Comparison of ENCODE assay signal across 10 cellular contexts in the genomic region with DNA sequence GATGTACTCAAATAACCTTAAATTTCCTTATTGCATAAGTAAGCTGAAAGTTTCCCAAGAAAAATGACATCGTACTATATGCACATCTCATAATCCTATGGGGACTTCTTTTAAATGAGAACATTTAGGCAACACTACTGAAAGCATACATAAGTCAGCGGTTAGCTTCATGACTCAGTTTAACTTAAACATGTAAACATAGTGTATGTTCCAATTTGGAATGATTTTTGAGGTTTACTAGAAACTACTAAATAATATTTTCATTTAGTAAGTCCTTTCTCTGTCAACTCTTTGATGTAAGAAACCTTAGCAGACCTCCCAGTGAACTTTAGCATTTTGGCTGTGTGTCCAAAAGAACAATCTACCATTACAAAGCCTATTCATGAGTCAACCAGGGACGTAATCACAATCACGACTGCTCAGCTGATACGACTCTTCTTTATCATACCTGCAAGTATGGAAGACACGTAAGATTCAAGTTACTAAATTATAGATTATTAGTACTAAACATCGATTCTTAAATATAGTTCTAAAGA. TPM values are rescaled to one million over a fixed set of nuclear protein-coding genes. Genes with fewer than 3 reads are reported as not detected.
DNase-seq lines count a peak whose midpoint lies in the region; ATAC-seq and TF ChIP-seq lines count a peak whose summit lies in the region.
"Had no signal": no experiment of that assay in that cellular context is flagged by ENCODE, and none has a peak within 500 bp of the region (broad histone marks: within the 10 kb centered on the region; RNA-seq: fewer than 3 reads in every experiment).

No MANE protein-coding gene starts in this region.

- no peak for TF ChIP-seq CTCF in CD4-positive, alpha-beta T cell (IDR thresholded peaks at IDR 0.05)
- TF ChIP-seq CTCF in Loucy (conservative IDR thresholded peaks at IDR 0.05; ENCODE audit: low read length) (no peak), dorsolateral prefrontal cortex (IDR thresholded peaks at IDR 0.05 in 54 of 56, conservative IDR thresholded peaks at IDR 0.05 in 2 of 56; ENCODE audit: low read depth in 1 of 56, partially characterized antibody in 56 of 56) (no peak), CD14-positive monocyte (IDR thresholded peaks at IDR 0.05) (no peak)

- H3K9me3 ChIP-seq in CD4-positive, alpha-beta T cell (ENCODE audit: control insufficient read depth, low read length), result no peaks in the 10 kb centered on the region
- no peaks in the 10 kb centered on the region for H3K9me3 ChIP-seq in Loucy (ENCODE audit: insufficient read depth, low read depth, low read length)
- no peaks in the 10 kb centered on the region for H3K9me3 ChIP-seq in naive thymus-derived CD4-positive, alpha-beta T cell (ENCODE audit: control insufficient read depth in 2 of 3, low read length in 3 of 3)

- peaks cover 47% of the 10 kb centered on the region for H3K36me3 Mint-ChIP-seq in CD4-positive, alpha-beta T cell (ENCODE audit: low read depth)
- peaks cover 4 to 17% (median 6%) of the 10 kb centered on the region in 5 donors for H3K36me3 Mint-ChIP-seq in naive thymus-derived CD4-positive, alpha-beta T cell
- peaks cover 0 to 15% of the 10 kb centered on the region in 2 donors for H3K36me3 Mint-ChIP-seq in CD14-positive monocyte

- peak overlapping the region; percentile 99 for H3K27ac ChIP-seq in CD4-positive, alpha-beta T cell (ENCODE audit: low read depth, low read length)
- peak overlapping the region in 54 of 59 donors; percentile 82 to 98 (median 95) for H3K27ac ChIP-seq in dorsolateral prefrontal cortex
- peak overlapping the region; percentile 100 for H3K27ac ChIP-seq in naive thymus-derived CD4-positive, alpha-beta T cell (ENCODE audit: low read depth, low read length)

- H3K4me3 ChIP-seq in Loucy (ENCODE audit: low read length, poor library complexity, severe bottlenecking) (peak overlapping the region; percentile 76), dorsolateral prefrontal cortex (peak overlapping the region in 21 of 59 donors; percentile 58 to 83 (median 76))
- H3K4me3 ChIP-seq in naive thymus-derived CD4-positive, alpha-beta T cell (ENCODE audit: low read length), result no peak overlapping the region

- no peaks in the 10 kb centered on the region for H3K27me3 Mint-ChIP-seq in CD4-positive, alpha-beta T cell
- no peaks in the 10 kb centered on the region for H3K27me3 Mint-ChIP-seq in naive thymus-derived CD4-positive, alpha-beta T cell
- H3K27me3 Mint-ChIP-seq in CD14-positive monocyte (ENCODE audit: low read depth in 3 of 3), result peaks cover 15 to 17% (median 16%) of the 10 kb centered on the region in 3 donors

- H3K4me3 Mint-ChIP-seq in CD4-positive, alpha-beta T cell, result peak overlapping the region; percentile 83
- H3K4me3 Mint-ChIP-seq in naive thymus-derived CD4-positive, alpha-beta T cell, result peak overlapping the region; percentile 25 to 98 (median 83)
- no peak overlapping the region for H3K4me3 Mint-ChIP-seq in CD14-positive monocyte

- H3K9me2 ChIP-seq in Loucy (replicated peaks; ENCODE audit: low read depth, low read length), result no peaks in the 10 kb centered on the region

- CTCF ChIA-PET in CD4-positive, alpha-beta T cell (lab: Charles Lee), result interaction anchor here (0.8 kb wide), 1 partner anchor 10 kb away, joined by 5 read pairs; no protein-coding TSS in a partner anchor
- CTCF ChIA-PET in naive thymus-derived CD4-positive, alpha-beta T cell (lab: Charles Lee), result interaction anchor here (0.8 to 2.3 kb wide), 4 partner anchors 8 to 40 kb away, joined by 3 to 7 read pairs (median 4); no protein-coding TSS in a partner anchor

- no peaks in the 10 kb centered on the region for H3K27me3 ChIP-seq in CD4-positive, alpha-beta T cell (ENCODE audit: control insufficient read depth, insufficient read depth, low read length)
- H3K27me3 ChIP-seq in Loucy (ENCODE audit: insufficient read depth, low read length, poor library complexity, severe bottlenecking), result no peaks in the 10 kb centered on the region
- H3K27me3 ChIP-seq in dorsolateral prefrontal cortex, result no peaks in the 10 kb centered on the region
- H3K27me3 ChIP-seq in naive thymus-derived CD4-positive, alpha-beta T cell (ENCODE audit: control insufficient read depth in 2 of 2, insufficient read depth in 2 of 2, low read length in 2 of 2), result no peaks in the 10 kb centered on the region

- H3K9me3 Mint-ChIP-seq in CD4-positive, alpha-beta T cell, result no peaks in the 10 kb centered on the region
- peaks cover 0 to 4% (median 0%) of the 10 kb centered on the region in 11 donors for H3K9me3 Mint-ChIP-seq in naive thymus-derived CD4-positive, alpha-beta T cell
- no peaks in the 10 kb centered on the region for H3K9me3 Mint-ChIP-seq in CD14-positive monocyte

- DNase-seq in CD4-positive, alpha-beta T cell, result no peak
- DNase-seq in dorsolateral prefrontal cortex (no peak), CD14-positive monocyte (ENCODE audit: low spot score) (no peak), 8988T (no peak)
- DNase-seq in naive thymus-derived CD4-positive, alpha-beta T cell, result no peak
- DNase-seq: NCI-H1930, SW 1271 had no signal

- no peaks in the 10 kb centered on the region for H3F3A ChIP-seq in Loucy (ENCODE audit: low read depth)

- no peaks in the 10 kb centered on the region for H3K36me3 ChIP-seq in Loucy (ENCODE audit: insufficient read depth, low read length)
- no peaks in the 10 kb centered on the region for H3K36me3 ChIP-seq in naive thymus-derived CD4-positive, alpha-beta T cell (ENCODE audit: control insufficient read depth in 2 of 3, insufficient read depth in 3 of 3, low read length in 3 of 3)

- peaks cover 49% of the 10 kb centered on the region for H3K4me1 ChIP-seq in Loucy (ENCODE audit: insufficient read depth, low read length, poor library complexity, severe bottlenecking)
- H3K4me1 ChIP-seq in naive thymus-derived CD4-positive, alpha-beta T cell (ENCODE audit: control insufficient read depth in 2 of 2, insufficient read depth in 2 of 2, low read length in 2 of 2), result peaks cover 30 to 31% of the 10 kb centered on the region in 2 donors

- no peak overlapping the region for H2AFZ ChIP-seq in Loucy (ENCODE audit: low read length)

- H3K27ac Mint-ChIP-seq in CD4-positive, alpha-beta T cell, result peak overlapping the region; percentile 95
- peak overlapping the region; percentile 85 to 100 (median 97) for H3K27ac Mint-ChIP-seq in naive thymus-derived CD4-positive, alpha-beta T cell
- H3K27ac Mint-ChIP-seq in CD14-positive monocyte, result no peak overlapping the region

- peak overlapping the region; percentile 78 for H3K9ac ChIP-seq in Loucy (ENCODE audit: low read depth, low read length, poor library complexity, severe bottlenecking)

- H4K20me1 ChIP-seq in Loucy (ENCODE audit: insufficient read depth, low read length, poor library complexity, severe bottlenecking), result peaks cover 24% of the 10 kb centered on the region

- intact Hi-C loops in CD4-positive, alpha-beta T cell (cut with DNase I, micrococcal nuclease), result loop anchor here in 1 of 2 experiments (1.0 to 5.0 kb wide), 4 partner anchors 13 to 83 kb away; no protein-coding TSS in a partner anchor
- intact Hi-C loops in dorsolateral prefrontal cortex (cut with DNase I), result loop anchor here in 1 of 2 donors (2.0 to 10.0 kb wide), 2 partner anchors 21 to 529 kb away; partner anchors contain the start of genes ADAT2 and PEX3
- intact Hi-C loops in naive thymus-derived CD4-positive, alpha-beta T cell (cut with micrococcal nuclease), result loop anchor here (1.0 to 5.0 kb wide), 4 partner anchors 12 to 68 kb away; no protein-coding TSS in a partner anchor
- intact Hi-C loops in CD14-positive monocyte (cut with micrococcal nuclease), result no loop called here

- H3K4me2 ChIP-seq in Loucy (ENCODE audit: low read depth, low read length, poor library complexity, severe bottlenecking), result peak overlapping the region; percentile 91

- peaks cover 64% of the 10 kb centered on the region for H3K4me1 Mint-ChIP-seq in CD4-positive, alpha-beta T cell (ENCODE audit: low read depth)
- H3K4me1 Mint-ChIP-seq in naive thymus-derived CD4-positive, alpha-beta T cell, result peaks cover 21 to 75% (median 65%) of the 10 kb centered on the region in 7 donors
- peaks cover 13% of the 10 kb centered on the region for H3K4me1 Mint-ChIP-seq in CD14-positive monocyte

- peaks cover 91% of the 10 kb centered on the region for H3K79me2 ChIP-seq in Loucy (ENCODE audit: insufficient read depth, low read length)

- no peak for ATAC-seq in CD4-positive, alpha-beta T cell (ENCODE audit: poor library complexity)
- ATAC-seq in naive thymus-derived CD4-positive, alpha-beta T cell, result no peak
- no peak for ATAC-seq in HG02840 (IDR thresholded peaks at IDR 0.05; ENCODE audit: low FRiP score, unreplicated experiment)
- ATAC-seq in HG03045 (IDR thresholded peaks at IDR 0.05; ENCODE audit: unreplicated experiment), result no peak

- POLR2A ChIA-PET in CD4-positive, alpha-beta T cell (lab: Charles Lee), result interaction anchor here (1.1 to 8.6 kb wide), 18 partner anchors 10 to 176 kb away, joined by 3 to 382 read pairs (median 14); partner anchors contain the start of gene HIVEP2
- POLR2A ChIA-PET in naive thymus-derived CD4-positive, alpha-beta T cell (lab: Charles Lee), result interaction anchor here (0.6 to 7.3 kb wide), 13 partner anchors 11 to 108 kb away, joined by 3 to 203 read pairs (median 28); partner anchors contain the start of gene HIVEP2

RNA-seq across cellular contexts. Expression of gene HIVEP2, which starts 19.3 kb away (rescaled TPM):
- total RNA-seq in CD4-positive, alpha-beta T cell, result 10 to 100 TPM; 48.4 to 48.6 TPM
- 100 to 1,000 TPM in 29 of 120 experiments, 10 to 100 TPM in 91; 50.6 to 123 (median 88.5) TPM for total RNA-seq in dorsolateral prefrontal cortex
- total RNA-seq in naive thymus-derived CD4-positive, alpha-beta T cell, result 10 to 100 TPM; 26.8 to 92.1 (median 58.9) TPM
- 10 to 100 TPM; 12.2 to 29.0 TPM for polyA plus RNA-seq in naive thymus-derived CD4-positive, alpha-beta T cell
- under 1 TPM; 0.16 to 0.64 TPM for polyA plus RNA-seq in CD14-positive monocyte

Comparison
In these comparisons a context has a peak if more than half of its experiments do, and no peak if none do; other contexts are left out.
1. H3K27ac Mint-ChIP-seq: peak in CD4-positive, alpha-beta T cell (single experiment) and naive thymus-derived CD4-positive, alpha-beta T cell (9 of 9); none in CD14-positive monocyte (0 of 7).
2. H3K4me3 Mint-ChIP-seq: peak in CD4-positive, alpha-beta T cell (single experiment) and naive thymus-derived CD4-positive, alpha-beta T cell (10 of 10); none in CD14-positive monocyte (0 of 2).
3. intact Hi-C loops: an anchor here in naive thymus-derived CD4-positive, alpha-beta T cell (1.0 to 5.0 kb wide); none called in CD14-positive monocyte.
4. Peak in every context shown above with its lines, with median percentiles within 50 percentile points of each other: H3K27ac ChIP-seq.